22 cellular contexts compared by ENCODE assay signal in the genomic region with DNA sequence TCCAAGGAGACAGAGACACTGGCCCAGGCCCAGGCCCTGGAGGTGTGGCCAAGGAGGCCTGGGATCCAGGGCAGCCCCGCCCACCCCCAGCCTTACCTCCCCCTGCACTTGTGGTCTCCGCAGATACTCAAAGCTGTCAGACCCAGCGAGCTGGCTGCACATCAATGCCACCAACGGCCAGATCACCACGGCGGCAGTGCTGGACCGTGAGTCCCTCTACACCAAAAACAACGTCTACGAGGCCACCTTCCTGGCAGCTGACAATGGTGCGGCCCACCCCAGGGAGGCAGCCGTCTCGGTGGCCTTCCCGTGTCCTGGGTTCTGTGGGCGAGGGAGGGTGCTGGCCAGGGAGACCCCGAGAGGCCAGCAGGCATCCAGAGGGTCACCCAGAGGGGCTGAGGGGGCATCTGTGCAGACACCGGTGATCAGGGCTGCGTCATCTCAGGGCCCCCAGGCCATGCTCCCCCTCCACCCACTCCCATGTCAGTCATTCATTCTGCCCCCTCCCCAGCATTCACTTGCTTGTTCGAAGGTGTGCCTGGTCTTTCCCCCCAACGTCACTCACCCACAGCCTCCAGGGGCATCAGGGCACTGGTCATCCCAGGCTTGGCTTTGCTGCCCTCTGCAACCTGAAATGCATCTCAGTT.
"Had no signal": no experiment of that assay in that cellular context is flagged by ENCODE, and none has a peak within 500 bp of the region (broad histone marks: within the 10 kb centered on the region; RNA-seq: fewer than 3 reads in every experiment).

No MANE protein-coding gene starts in this region.

- H3K27me3 Mint-ChIP-seq: activated CD4-positive, alpha-beta memory T cell treated with anti-CD3 and anti-CD28 coated beads for 36 hours; activated naive CD4-positive, alpha-beta T cell treated with anti-CD3 and anti-CD28 coated beads, Interleukin-2, amount 10 ng/mL, durations not matched to agents 7 days and 5 days; activated naive CD8-positive, alpha-beta T cell treated with anti-CD3 and anti-CD28 coated beads, Interleukin-2, amount 50 U/mL, for 24 hours had no signal

- H3K36me3 ChIP-seq: heart left ventricle, pancreas had no signal

- H3K9me3 Mint-ChIP-seq: activated CD4-positive, alpha-beta memory T cell treated with anti-CD3 and anti-CD28 coated beads for 36 hours; activated naive CD4-positive, alpha-beta T cell treated with anti-CD3 and anti-CD28 coated beads, Interleukin-2, amount 10 ng/mL, durations not matched to agents 7 days and 5 days; activated naive CD8-positive, alpha-beta T cell treated with anti-CD3 and anti-CD28 coated beads, Interleukin-2, amount 50 U/mL, for 24 hours; activated T-helper 1 cell treated with anti-CD3 and anti-CD28 coated beads, Interleukin-12 subunit alpha, Interleukin-12 subunit beta, Interleukin-2, Interleukin-4 antibody, amounts not matched to agents 30 ng/mL and 10 ng/mL and 1 ng/mL, durations not matched to agents 14 hours and 24 hours and 36 hours had no signal

- H3K27me3 ChIP-seq: pancreas, tibial nerve had no signal

- H3K9me3 ChIP-seq: pancreas, psoas muscle had no signal

- H3K36me3 Mint-ChIP-seq: activated CD4-positive, alpha-beta memory T cell treated with anti-CD3 and anti-CD28 coated beads for 36 hours; activated naive CD4-positive, alpha-beta T cell treated with anti-CD3 and anti-CD28 coated beads, Interleukin-2, amount 10 ng/mL, durations not matched to agents 7 days and 5 days; naive thymus-derived CD4-positive, alpha-beta T cell had no signal

- ATAC-seq: activated naive CD8-positive, alpha-beta T cell treated with anti-CD3 and anti-CD28 coated beads, Interleukin-2, amount 50 U/mL, for 24 hours; heart left ventricle; left lobe of liver; naive thymus-derived CD4-positive, alpha-beta T cell; pancreas; psoas muscle had no signal

- H3K4me1 Mint-ChIP-seq: activated naive CD4-positive, alpha-beta T cell treated with anti-CD3 and anti-CD28 coated beads, Interleukin-2, amount 10 ng/mL, durations not matched to agents 7 days and 5 days; activated naive CD8-positive, alpha-beta T cell treated with anti-CD3 and anti-CD28 coated beads, Interleukin-2, amount 50 U/mL, for 24 hours; naive thymus-derived CD4-positive, alpha-beta T cell had no signal

- H3K4me1 ChIP-seq: heart left ventricle, pancreas, psoas muscle, tibial nerve had no signal

- H3K27ac Mint-ChIP-seq: activated CD4-positive, alpha-beta memory T cell treated with anti-CD3 and anti-CD28 coated beads for 36 hours; activated naive CD4-positive, alpha-beta T cell treated with anti-CD3 and anti-CD28 coated beads, Interleukin-2, amount 10 ng/mL, durations not matched to agents 7 days and 5 days; activated naive CD8-positive, alpha-beta T cell treated with anti-CD3 and anti-CD28 coated beads, Interleukin-2, amount 50 U/mL, for 24 hours; activated T-helper 1 cell treated with anti-CD3 and anti-CD28 coated beads, Interleukin-12 subunit alpha, Interleukin-12 subunit beta, Interleukin-2, Interleukin-4 antibody, amounts not matched to agents 30 ng/mL and 10 ng/mL and 1 ng/mL, durations not matched to agents 14 hours and 24 hours and 36 hours; naive thymus-derived CD4-positive, alpha-beta T cell had no signal

- H3K4me3 Mint-ChIP-seq: activated CD4-positive, alpha-beta memory T cell treated with anti-CD3 and anti-CD28 coated beads for 36 hours; activated naive CD4-positive, alpha-beta T cell treated with anti-CD3 and anti-CD28 coated beads, Interleukin-2, amount 10 ng/mL, durations not matched to agents 7 days and 5 days; activated naive CD8-positive, alpha-beta T cell treated with anti-CD3 and anti-CD28 coated beads, Interleukin-2, amount 50 U/mL, for 24 hours; activated T-helper 1 cell treated with anti-CD3 and anti-CD28 coated beads, Interleukin-12 subunit alpha, Interleukin-12 subunit beta, Interleukin-2, Interleukin-4 antibody, amounts not matched to agents 30 ng/mL and 10 ng/mL and 1 ng/mL, durations not matched to agents 14 hours and 24 hours and 36 hours; naive thymus-derived CD4-positive, alpha-beta T cell had no signal

- H3K4me3 ChIP-seq: heart left ventricle, pancreas, psoas muscle, tibial nerve had no signal

- H3K27ac ChIP-seq: heart left ventricle, pancreas, psoas muscle, tibial nerve, VCaP had no signal

- DNase-seq: activated CD4-positive, alpha-beta memory T cell treated with anti-CD3 and anti-CD28 coated beads for 36 hours; activated CD4-positive, alpha-beta T cell treated with anti-CD3 and anti-CD28 coated beads for 48 hours; activated CD8-positive, alpha-beta memory T cell treated with anti-CD3 and anti-CD28 coated beads, Interleukin-2, amount 50 U/mL, for 4 hours; activated effector memory CD4-positive, alpha-beta T cell treated with anti-CD3 and anti-CD28 coated beads, Interleukin-2, amount 50 U/mL, for 16 hours; activated naive CD4-positive, alpha-beta T cell treated with anti-CD3 and anti-CD28 coated beads, Interleukin-2, amount 10 ng/mL, durations not matched to agents 7 days and 5 days; activated naive CD8-positive, alpha-beta T cell treated with anti-CD3 and anti-CD28 coated beads, Interleukin-2, amount 50 U/mL, for 24 hours; activated T-cell treated with anti-CD3 and anti-CD28 coated beads, Interleukin-2, amount 50 U/mL, for 1 hour; amygdala; caudate nucleus; hypothalamus; kidney glomerular epithelial cell; midbrain; nucleus accumbens; stimulated activated naive CD4-positive, alpha-beta T cell had no signal
